In genomic region chr6:152300517-152300916, GRCh38 we compare ENCODE assay signal across 14 cellular contexts.
DNase-seq lines count a peak whose midpoint lies in the region; ATAC-seq, FAIRE-seq and TF ChIP-seq lines count a peak whose summit lies in the region.
"Had no signal": no experiment of that assay in that cellular context is flagged by ENCODE, and none has a peak within 500 bp of the region (broad histone marks: within the 10 kb centered on the region; RNA-seq: fewer than 3 reads in every experiment).

No MANE protein-coding gene starts in this region.

- H2BK15ac ChIP-seq in IMR-90 (ENCODE audit: low read depth, low read length), result no peak overlapping the region

- RAD21 ChIA-PET in GM12878 (lab: Charles Lee; ENCODE audit: unreplicated experiment), result interaction anchor here (0.8 to 7.7 kb wide), 7 partner anchors 16 to 609 kb away, joined by 3 to 100 read pairs (median 7); no protein-coding TSS in a partner anchor

- H4K20me1 ChIP-seq in IMR-90 (ENCODE audit: insufficient read depth, low read length) (peaks cover 3% of the 10 kb centered on the region), GM12878 (ENCODE audit: control insufficient read depth, insufficient read depth) (no peaks in the 10 kb centered on the region)

- ATAC-seq in IMR-90 (ENCODE audit: low read depth) (no peak), GM12878 (0 out of 3 replicates have a peak, but pooled peaks have one; percentile 5)

- TF ChIP-seq EP300 in GM12878 (IDR thresholded peaks at IDR 0.05; ENCODE audit: borderline replicate concordance in 1 of 2, control insufficient read depth in 1 of 2, low read depth in 2 of 2, low read length in 2 of 2), result no peak
- TF ChIP-seq EP300 in esophagus muscularis mucosa (IDR thresholded peaks at IDR 0.05), result no peak

- H3K23ac ChIP-seq in IMR-90 (ENCODE audit: low read depth, low read length), result no peak overlapping the region

- SMC1A ChIA-PET in GM12878 (lab: Charles Lee; ENCODE audit: uncharacterized antibody, unreplicated experiment), result interaction anchor here (0.8 to 7.7 kb wide), 6 partner anchors 11 to 610 kb away, joined by 4 to 83 read pairs (median 10); no protein-coding TSS in a partner anchor

- H3K4me2 ChIP-seq in IMR-90 (ENCODE audit: low read depth, low read length), result peak overlapping the region; percentile 10; the same call in 1 of the 2 replicates
- peak overlapping the region; percentile 72 for H3K4me2 ChIP-seq in GM12878 (ENCODE audit: control insufficient read depth, insufficient read depth)

- no peak overlapping the region for H2BK20ac ChIP-seq in IMR-90 (ENCODE audit: low read depth, low read length)

- H4K5ac ChIP-seq in IMR-90 (ENCODE audit: low read depth, low read length), result no peak overlapping the region

- no peak overlapping the region for H3K4me3 Mint-ChIP-seq in CD14-positive monocyte

- no peak for TF ChIP-seq RAD21 in IMR-90 (IDR thresholded peaks at IDR 0.05; ENCODE audit: low read length)
- no peak for TF ChIP-seq RAD21 in GM12878 (IDR thresholded peaks at IDR 0.05; ENCODE audit: insufficient read depth, low read depth, low read length)

- in situ Hi-C loops in IMR-90 (cut with MboI; ENCODE audit: low sequenced_read_pairs) (no loop called here), GM12878 (cut with MboI) (no loop called here)

- no peak overlapping the region for H3K56ac ChIP-seq in IMR-90 (ENCODE audit: extremely low read depth, insufficient read depth, low read length)

- peaks cover 7% of the 10 kb centered on the region for H3K4me1 ChIP-seq in IMR-90 (ENCODE audit: control insufficient read depth, insufficient read depth, low read length)
- peaks cover 6% of the 10 kb centered on the region for H3K4me1 ChIP-seq in GM12878 (ENCODE audit: control insufficient read depth, insufficient read depth, low read length)
- H3K4me1 ChIP-seq in muscle layer of duodenum (ENCODE audit: control insufficient read depth in 1 of 2, insufficient read depth in 2 of 2, low read length in 2 of 2), result peaks cover 4 to 16% of the 10 kb centered on the region in 2 donors
- H3K4me1 ChIP-seq in esophagus muscularis mucosa, result peaks cover 3 to 48% (median 41%) of the 10 kb centered on the region in 4 donors

- H3K9me3 Mint-ChIP-seq in CD14-positive monocyte, result no peaks in the 10 kb centered on the region

- H2AFZ ChIP-seq in IMR-90 (replicated peaks; ENCODE audit: low read length, poor library complexity) (no peak overlapping the region), GM12878 (ENCODE audit: control insufficient read depth, low read depth, low read length) (peak overlapping the region; percentile 7)

- H3K36me3 Mint-ChIP-seq in CD14-positive monocyte, result peaks cover 8 to 16% of the 10 kb centered on the region in 2 donors

- H3K79me1 ChIP-seq in IMR-90 (ENCODE audit: low read depth in 1 of 2, low read length in 2 of 2), result peaks cover 9 to 10% of the 10 kb centered on the region in 2 experiments; a peak in 3 of 4 replicates

- FAIRE-seq in GM12878 (lab: Jason Lieb, UNC) (no peak), RCC 7860 (lab: Jason Lieb, UNC) (no peak)
- FAIRE-seq: urothelium cell line had no signal

- CTCF ChIA-PET in IMR-90 (lab: Yijun Ruan, JAX) (interaction anchor here (2.1 kb wide), 1 partner anchor 17 kb away, joined by 10 read pairs; no protein-coding TSS in a partner anchor), GM12878 (lab: Yijun Ruan, JAX) (interaction anchor here (0.6 to 2.8 kb wide), 9 partner anchors 14 to 610 kb away, joined by 3 to 52 read pairs (median 4); no protein-coding TSS in a partner anchor)

- H3K27me3 Mint-ChIP-seq in CD14-positive monocyte (ENCODE audit: low read depth in 3 of 3), result no peaks in the 10 kb centered on the region

- H4K8ac ChIP-seq in IMR-90 (ENCODE audit: low read depth in 2 of 2, low read length in 2 of 2), result no peak overlapping the region

- H3K27ac ChIP-seq in IMR-90 (ENCODE audit: insufficient read depth, low read length), result peak overlapping the region; percentile 7; the same call in 1 of the 2 replicates
- peak overlapping the region; percentile 84 for H3K27ac ChIP-seq in GM12878 (ENCODE audit: control insufficient read depth, insufficient read depth)
- H3K27ac ChIP-seq in muscle layer of duodenum (ENCODE audit: low read length), result no peak overlapping the region
- H3K27ac ChIP-seq in esophagus muscularis mucosa (replicated peaks in 1 of 4), result peak overlapping the region in 2 of 4 donors; percentile 5 to 75

- peaks cover 7% of the 10 kb centered on the region for H3K36me3 ChIP-seq in IMR-90 (ENCODE audit: control insufficient read depth, insufficient read depth, low read length)
- no peaks in the 10 kb centered on the region for H3K36me3 ChIP-seq in GM12878 (ENCODE audit: control insufficient read depth in 2 of 2, insufficient read depth in 2 of 2, low read length in 1 of 2)
- peaks cover 2 to 16% of the 10 kb centered on the region in 2 donors for H3K36me3 ChIP-seq in muscle layer of duodenum (ENCODE audit: control insufficient read depth in 1 of 2, insufficient read depth in 2 of 2, low read length in 2 of 2)
- H3K36me3 ChIP-seq in esophagus muscularis mucosa, result peaks cover 0 to 61% (median 11%) of the 10 kb centered on the region in 4 donors
- H3K36me3 ChIP-seq: WERI-Rb-1 had no signal

- DNase-seq in CD14-positive monocyte (ENCODE audit: low spot score), result no peak
- DNase-seq in IMR-90, result no peak
- no peak for DNase-seq in GM12878 (ENCODE audit: low read depth, low spot score)
- no peak for DNase-seq in RCC 7860 (ENCODE audit: low spot score)
- no peak for DNase-seq in stimulated activated CD4-positive, alpha-beta T cell treated with anti-CD3 and anti-CD28 coated beads, Interleukin-2, amount 100 ng/mL, for 48 hours
- no peak for DNase-seq in esophagus muscularis mucosa (ENCODE audit: extremely low spot score)
- no peak for DNase-seq in COR-L47 (lab: John Stamatoyannopoulos, UW)
- DNase-seq: brain microvascular endothelial cell, Calu3, HCEC 1CT, OCI-M1, WERI-Rb-1 had no signal

- TF ChIP-seq POLR2A in IMR-90 (IDR thresholded peaks at IDR 0.05; ENCODE audit: low read depth, low read length) (no peak), GM12878 (IDR thresholded peaks at IDR 0.05; ENCODE audit: low read depth, low read length) (no peak), esophagus muscularis mucosa (IDR thresholded peaks at IDR 0.05; ENCODE audit: low read depth) (no peak)

- H3K27ac Mint-ChIP-seq in CD14-positive monocyte, result peak overlapping the region in 6 of 7 donors; percentile 32 to 99 (median 84)

- H3K4me3 ChIP-seq in IMR-90 (ENCODE audit: insufficient read depth, low read depth, low read length), result no peak overlapping the region
- peak overlapping the region; percentile 72 for H3K4me3 ChIP-seq in GM12878
- H3K4me3 ChIP-seq in muscle layer of duodenum (ENCODE audit: low read depth in 1 of 2, low read length in 2 of 2), result peak overlapping the region; percentile 79 to 92
- peak overlapping the region in 1 of 4 donors; percentile 61 for H3K4me3 ChIP-seq in esophagus muscularis mucosa

- H2AK5ac ChIP-seq in IMR-90 (ENCODE audit: low read depth, low read length), result peak overlapping the region; percentile 58; the same call in 1 of the 2 replicates

- 83% methylated on average over 1 of the region's 7 CpGs; no CpG with 5 or more reads in 1 of the 2 experiments for whole genome bisulfite sequencing in IMR-90 (ENCODE audit: extremely low coverage in 2 of 2, insufficient read length in 1 of 2), 2 experiments
- WGBS in GM12878 (ENCODE audit: insufficient coverage, insufficient replicate concordance, low lambda C conversion rate, missing lambda C conversion rate), result 24% methylated on average over 7 of the region's 7 CpGs
- 85% methylated on average over 7 of the region's 7 CpGs for WGBS in esophagus muscularis mucosa

- no peak overlapping the region for H2BK120ac ChIP-seq in IMR-90 (ENCODE audit: low read depth, low read length)

- no peak overlapping the region for H2BK5ac ChIP-seq in IMR-90 (ENCODE audit: low read depth, low read length, poor library complexity, severe bottlenecking)

- no TSS peak for BruUV-seq in IMR-90 (replicated peaks; lab: Mats Ljungman, UMichigan)
- BruUV-seq in GM12878 (replicated peaks; lab: Mats Ljungman, UMichigan), result no TSS peak

- TF ChIP-seq CTCF in CD14-positive monocyte (IDR thresholded peaks at IDR 0.05) (no peak), IMR-90 (conservative IDR thresholded peaks at IDR 0.05; ENCODE audit: low read depth, low read length) (no peak), GM12878 (IDR thresholded peaks at IDR 0.05 in 2 of 3, conservative IDR thresholded peaks at IDR 0.05 in 1 of 3; ENCODE audit: control insufficient read depth in 2 of 3, extremely low read depth in 1 of 3, insufficient read depth in 1 of 3, low read depth in 3 of 3, low read length in 3 of 3) (no peak), esophagus muscularis mucosa (IDR thresholded peaks at IDR 0.05) (no peak)

- no peaks in the 10 kb centered on the region for H3K9me3 ChIP-seq in IMR-90 (ENCODE audit: control insufficient read depth, insufficient read depth, low read length)
- no peaks in the 10 kb centered on the region for H3K9me3 ChIP-seq in GM12878 (replicated peaks; ENCODE audit: control insufficient read depth, insufficient read depth, low read length)
- no peaks in the 10 kb centered on the region for H3K9me3 ChIP-seq in muscle layer of duodenum (ENCODE audit: control insufficient read depth in 1 of 2, low read length in 2 of 2)
- H3K9me3 ChIP-seq in esophagus muscularis mucosa, result no peaks in the 10 kb centered on the region

- no peak overlapping the region for H3K18ac ChIP-seq in IMR-90 (ENCODE audit: low read depth, low read length)

- dilution Hi-C loops in IMR-90 (cut with HindIII; ENCODE audit: low sequenced_read_pairs, unreplicated experiment), result no loop called here

- H3K9ac ChIP-seq in IMR-90 (ENCODE audit: low read depth, low read length), result no peak overlapping the region
- H3K9ac ChIP-seq in GM12878 (ENCODE audit: control insufficient read depth, insufficient read depth, low read length), result peak overlapping the region; percentile 84; the same call in 1 of the 2 replicates

- intact Hi-C loops in CD14-positive monocyte (cut with micrococcal nuclease) (loop anchor here in 1 of 2 donors (5.0 kb wide), 1 partner anchor 37 kb away; no protein-coding TSS in a partner anchor), IMR-90 (cut with micrococcal nuclease) (loop anchor here (10.0 kb wide), 1 partner anchor 374 kb away; no protein-coding TSS in a partner anchor), GM12878 (cut with micrococcal nuclease; ENCODE audit: unreplicated experiment) (loop anchor here (10.0 kb wide), 1 partner anchor 674 kb away; no protein-coding TSS in a partner anchor), esophagus muscularis mucosa (cut with DNase I) (no loop called here)

- no peak overlapping the region for H3K4ac ChIP-seq in IMR-90 (ENCODE audit: low read depth, low read length)

- H2AK9ac ChIP-seq in IMR-90 (replicated peaks; ENCODE audit: low read depth, low read length, poor library complexity), result peak overlapping the region; percentile 43

- peaks cover 22% of the 10 kb centered on the region for H3K4me1 Mint-ChIP-seq in CD14-positive monocyte

- H3K9me1 ChIP-seq in IMR-90 (ENCODE audit: insufficient read depth, low read length), result peaks cover 3% of the 10 kb centered on the region; the same call in 1 of the 2 replicates

- peaks cover 12% of the 10 kb centered on the region for H3K79me2 ChIP-seq in GM12878 (ENCODE audit: control insufficient read depth, insufficient read depth, low read length)

- POLR2A ChIA-PET in IMR-90 (lab: Charles Lee; ENCODE audit: unreplicated experiment), result no interaction called here
- POLR2A ChIA-PET in GM12878 (lab: Charles Lee), result no interaction called here

- no peak overlapping the region for H3K14ac ChIP-seq in IMR-90 (replicated peaks; ENCODE audit: low read depth, low read length)

- H4K91ac ChIP-seq in IMR-90 (ENCODE audit: insufficient read depth, low read depth, low read length), result no peak overlapping the region

- H3K27me3 ChIP-seq in IMR-90 (ENCODE audit: control insufficient read depth, insufficient read depth, low read length) (no peaks in the 10 kb centered on the region), GM12878 (replicated peaks in 1 of 2; ENCODE audit: control insufficient read depth in 2 of 2, insufficient read depth in 2 of 2, low read length in 1 of 2) (no peaks in the 10 kb centered on the region), muscle layer of duodenum (ENCODE audit: low read depth, low read length) (no peaks in the 10 kb centered on the region), esophagus muscularis mucosa (no peaks in the 10 kb centered on the region)
- H3K27me3 ChIP-seq: brain microvascular endothelial cell had no signal
